ENCODE assay signal across 15 cellular contexts in genomic region chr14:72743626-72744025, GRCh38.
A peak's percentile ranks its signal among the peaks of the same experiment; 100 is the strongest.
DNase-seq lines count a peak whose midpoint lies in the region; ATAC-seq, FAIRE-seq and TF ChIP-seq lines count a peak whose summit lies in the region.
"Had no signal": no experiment of that assay in that cellular context is flagged by ENCODE, and none has a peak within 500 bp of the region (broad histone marks: within the 10 kb centered on the region; RNA-seq: fewer than 3 reads in every experiment).

No MANE protein-coding gene starts in this region.

- DNase-seq in AG20443 (ENCODE audit: low spot score) (peak; percentile 27), HTR-8/SVneo (ENCODE audit: insufficient read length, low spot score) (no peak), erythroblast (lab: John Stamatoyannopoulos, UW) (peak; percentile 64), neuronal stem cell (ENCODE audit: low spot score) (no peak), T-helper 17 cell (no peak), suprapubic skin (ENCODE audit: low spot score in 2 of 2) (no peak), GM13976 (ENCODE audit: low spot score) (no peak)
- DNase-seq in CD4-positive, alpha-beta T cell: no peak
- DNase-seq: activated T-cell treated with anti-CD3 and anti-CD28 coated beads, Interleukin-2, amount 50 U/mL, for 72 hours; NCI-H2029; NCI-H524 treated with DMSO at 0.1 percent for 48 hours; PC-3 had no signal

- H3K27me3 Mint-ChIP-seq in CD4-positive, alpha-beta T cell: no peaks in the 10 kb centered on the region
- no peaks in the 10 kb centered on the region for H3K27me3 Mint-ChIP-seq in T-helper 17 cell
- H3K27me3 Mint-ChIP-seq: memory B cell had no signal

- H3K9me3 ChIP-seq in neuronal stem cell (replicated peaks in 1 of 2; ENCODE audit: control insufficient read depth in 2 of 2, insufficient read depth in 1 of 2, low read depth in 1 of 2, low read length in 2 of 2) (no peaks in the 10 kb centered on the region), T-helper 17 cell (ENCODE audit: control insufficient read depth, low read length, poor library complexity, severe bottlenecking) (no peaks in the 10 kb centered on the region), suprapubic skin (no peaks in the 10 kb centered on the region)
- no peaks in the 10 kb centered on the region for H3K9me3 ChIP-seq in CD4-positive, alpha-beta T cell (ENCODE audit: control insufficient read depth, low read length)

- no peak overlapping the region for H3K4ac ChIP-seq in neuronal stem cell (ENCODE audit: low read length)

- no peak overlapping the region for H3K27ac Mint-ChIP-seq in CD4-positive, alpha-beta T cell
- H3K27ac Mint-ChIP-seq in T-helper 17 cell: no peak overlapping the region
- H3K27ac Mint-ChIP-seq: activated T-cell treated with anti-CD3 and anti-CD28 coated beads, Interleukin-2, amount 50 U/mL, for 72 hours; memory B cell had no signal

- H3K27ac ChIP-seq in neuronal stem cell (replicated peaks; ENCODE audit: low read length): no peak overlapping the region
- H3K27ac ChIP-seq in CD4-positive, alpha-beta T cell (ENCODE audit: low read depth, low read length): no peak overlapping the region
- no peak overlapping the region for H3K27ac ChIP-seq in suprapubic skin

- peaks cover 0 to 5% of the 10 kb centered on the region in 2 donors for H3K4me1 ChIP-seq in neuronal stem cell (ENCODE audit: control insufficient read depth in 2 of 2, insufficient read depth in 1 of 2, low read depth in 1 of 2, low read length in 2 of 2)
- H3K4me1 ChIP-seq in suprapubic skin: no peaks in the 10 kb centered on the region

- CTCF ChIA-PET in CD4-positive, alpha-beta T cell (lab: Charles Lee): no interaction called here

- H3K36me3 ChIP-seq in neuronal stem cell (replicated peaks in 1 of 2; ENCODE audit: control insufficient read depth in 2 of 2, insufficient read depth in 2 of 2, low read length in 2 of 2): no peaks in the 10 kb centered on the region
- no peaks in the 10 kb centered on the region for H3K36me3 ChIP-seq in suprapubic skin

- no peak for TF ChIP-seq CTCF in CD4-positive, alpha-beta T cell (IDR thresholded peaks at IDR 0.05)
- TF ChIP-seq CTCF in suprapubic skin (IDR thresholded peaks at IDR 0.05): no peak
- TF ChIP-seq CTCF in GM13976 (IDR thresholded peaks at IDR 0.05; ENCODE audit: borderline replicate concordance, control extremely low read depth, extremely low read depth, insufficient read depth, missing control alignments): no peak

- no peaks in the 10 kb centered on the region for H3K79me1 ChIP-seq in neuronal stem cell (ENCODE audit: low read depth, low read length)

- no peak overlapping the region for H3K4me2 ChIP-seq in neuronal stem cell (ENCODE audit: insufficient read depth, low read length, poor library complexity, severe bottlenecking)

- H4K91ac ChIP-seq in neuronal stem cell (ENCODE audit: low read depth, low read length, poor library complexity): no peak overlapping the region

- no peak overlapping the region for H2BK15ac ChIP-seq in neuronal stem cell (ENCODE audit: low read length)

- H2BK12ac ChIP-seq in neuronal stem cell (ENCODE audit: low read length): no peak overlapping the region

- no peaks in the 10 kb centered on the region for H3K36me3 Mint-ChIP-seq in CD4-positive, alpha-beta T cell (ENCODE audit: low read depth)
- no peaks in the 10 kb centered on the region for H3K36me3 Mint-ChIP-seq in T-helper 17 cell (ENCODE audit: low read depth)

- in situ Hi-C loops in GM13976 (cut with MboI; ENCODE audit: low sequenced_read_pairs, unreplicated experiment): no loop called here

- H2AK5ac ChIP-seq in neuronal stem cell (ENCODE audit: low read depth, low read length): no peak overlapping the region

- no peak for TF ChIP-seq EP300 in suprapubic skin (IDR thresholded peaks at IDR 0.05)

- intact Hi-C loops in CD4-positive, alpha-beta T cell (cut with DNase I, micrococcal nuclease): no loop called here

- H3K18ac ChIP-seq in neuronal stem cell (ENCODE audit: low read length): peak overlapping the region; percentile 11

- H3K9me3 Mint-ChIP-seq in CD4-positive, alpha-beta T cell: peaks cover 5% of the 10 kb centered on the region
- H3K9me3 Mint-ChIP-seq: memory B cell had no signal

- no peak for ATAC-seq in CD4-positive, alpha-beta T cell (ENCODE audit: poor library complexity)
- ATAC-seq in T-helper 17 cell: no peak
- ATAC-seq: activated T-cell treated with anti-CD3 and anti-CD28 coated beads, Interleukin-2, amount 50 U/mL, for 72 hours; HCT116; PC-3 had no signal

- no peak overlapping the region for H3K9ac ChIP-seq in neuronal stem cell (ENCODE audit: low read depth, low read length, poor library complexity)

- no peaks in the 10 kb centered on the region for H3K4me1 Mint-ChIP-seq in CD4-positive, alpha-beta T cell (ENCODE audit: low read depth)
- peaks cover 2% of the 10 kb centered on the region for H3K4me1 Mint-ChIP-seq in T-helper 17 cell

- POLR2A ChIA-PET in CD4-positive, alpha-beta T cell (lab: Charles Lee): no interaction called here

- TF ChIP-seq POLR2A in erythroblast (IDR thresholded peaks at IDR 0.05; ENCODE audit: low read length): no peak
- TF ChIP-seq POLR2A in suprapubic skin (IDR thresholded peaks at IDR 0.05): no peak

- peak; percentile 84 for FAIRE-seq in HTR-8/SVneo (lab: Jason Lieb, UNC)
- FAIRE-seq: D721Med had no signal

- WGBS in neuronal stem cell (ENCODE audit: extremely low coverage in 2 of 2, insufficient read length in 2 of 2, insufficient replicate concordance in 1 of 2), 2 donors: no CpG with 5 or more reads among the region's 2 CpGs
- 63% methylated on average over 2 of the region's 2 CpGs for WGBS in suprapubic skin

- H2AFZ ChIP-seq in neuronal stem cell (ENCODE audit: low read length): no peak overlapping the region

- H3K23ac ChIP-seq in neuronal stem cell (ENCODE audit: low read depth, low read length, poor library complexity): no peak overlapping the region

- H3K27me3 ChIP-seq in neuronal stem cell (ENCODE audit: control insufficient read depth in 3 of 3, insufficient read depth in 3 of 3, low read depth in 1 of 3, low read length in 3 of 3) (no peaks in the 10 kb centered on the region), suprapubic skin (no peaks in the 10 kb centered on the region)
- no peaks in the 10 kb centered on the region for H3K27me3 ChIP-seq in CD4-positive, alpha-beta T cell (ENCODE audit: control insufficient read depth, insufficient read depth, low read length)

- H2BK5ac ChIP-seq in neuronal stem cell (ENCODE audit: low read length): no peak overlapping the region

- H3K14ac ChIP-seq in neuronal stem cell (ENCODE audit: low read length): no peak overlapping the region

- no peak overlapping the region for H3K4me3 Mint-ChIP-seq in CD4-positive, alpha-beta T cell
- H3K4me3 Mint-ChIP-seq in T-helper 17 cell: no peak overlapping the region
- H3K4me3 Mint-ChIP-seq: activated T-cell treated with anti-CD3 and anti-CD28 coated beads, Interleukin-2, amount 50 U/mL, for 72 hours; memory B cell had no signal

- H3K4me3 ChIP-seq in neuronal stem cell (ENCODE audit: low read length in 2 of 2) (no peak overlapping the region), suprapubic skin (no peak overlapping the region)

- H4K8ac ChIP-seq in neuronal stem cell (ENCODE audit: low read depth, low read length): no peak overlapping the region

- no peak overlapping the region for H2BK120ac ChIP-seq in neuronal stem cell (ENCODE audit: low read depth, low read length)

Comparison
In these comparisons a context has a peak if more than half of its experiments do, and no peak if none do; other contexts are left out.
1. DNase-seq: peak in AG20443 (single experiment) and erythroblast (2 of 2); none in HTR-8/SVneo (single experiment), neuronal stem cell (single experiment), CD4-positive, alpha-beta T cell (0 of 10), T-helper 17 cell (0 of 3), suprapubic skin (0 of 2) and GM13976 (single experiment).